8 cellular contexts compared by ENCODE assay signal in the genomic region with DNA sequence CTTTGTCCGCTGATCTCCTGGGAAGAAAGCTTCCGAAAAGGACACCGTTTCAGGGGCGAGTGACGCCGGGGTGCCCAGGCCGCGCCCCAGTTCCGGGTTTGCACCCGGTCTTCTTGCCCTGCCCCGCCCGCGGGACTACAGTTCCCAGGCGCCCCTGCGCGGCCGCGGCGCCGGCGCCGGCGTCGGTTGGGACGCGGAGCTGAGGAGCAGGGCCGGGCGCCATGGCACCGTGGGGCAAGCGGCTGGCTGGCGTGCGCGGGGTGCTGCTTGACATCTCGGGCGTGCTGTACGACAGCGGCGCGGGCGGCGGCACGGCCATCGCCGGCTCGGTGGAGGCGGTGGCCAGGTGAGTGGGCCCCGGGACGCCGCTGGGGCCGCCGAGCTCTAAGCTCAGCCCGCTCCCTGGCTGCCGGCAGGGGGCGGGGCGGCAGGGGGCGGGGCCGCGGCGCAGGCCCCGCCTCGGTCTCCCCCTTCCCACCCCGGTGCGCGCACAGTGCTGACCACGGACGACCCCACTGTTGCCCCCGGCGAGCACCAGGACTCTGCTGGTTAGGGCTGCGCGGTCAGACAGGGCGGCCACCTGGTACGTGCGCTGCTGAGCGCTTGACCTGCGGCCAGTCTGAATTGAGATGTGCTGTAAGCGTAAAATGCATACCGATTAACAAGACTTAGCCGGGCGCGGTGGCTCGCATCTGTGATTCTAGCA. TPM values are rescaled to one million over a fixed set of nuclear protein-coding genes. Genes with fewer than 3 reads are reported as not detected.
DNase-seq lines count a peak whose midpoint lies in the region; ATAC-seq and TF ChIP-seq lines count a peak whose summit lies in the region.

A gene with protein sequence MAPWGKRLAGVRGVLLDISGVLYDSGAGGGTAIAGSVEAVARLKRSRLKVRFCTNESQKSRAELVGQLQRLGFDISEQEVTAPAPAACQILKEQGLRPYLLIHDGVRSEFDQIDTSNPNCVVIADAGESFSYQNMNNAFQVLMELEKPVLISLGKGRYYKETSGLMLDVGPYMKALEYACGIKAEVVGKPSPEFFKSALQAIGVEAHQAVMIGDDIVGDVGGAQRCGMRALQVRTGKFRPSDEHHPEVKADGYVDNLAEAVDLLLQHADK (plus strand): TSS at position 182 of the 706 bp plus-strand sequence. CDS start 40 bp downstream, at position 222.

- peaks cover 2% of the 10 kb centered on the region for H3K27me3 Mint-ChIP-seq in chondrocyte (ENCODE audit: low read depth)

- H3K4me3 ChIP-seq in AG04449 (ENCODE audit: low read depth, low read length), result peak within 1 kb of the TSS; percentile 81

- H3K4me1 Mint-ChIP-seq in chondrocyte (ENCODE audit: low read depth), result peaks cover 16% of the 10 kb centered on the region

- no peaks in the 10 kb centered on the region for H3K36me3 Mint-ChIP-seq in chondrocyte (ENCODE audit: low read depth)

- peak; percentile 46 for TF ChIP-seq POLR2A in GM18526 (IDR thresholded peaks at IDR 0.05; ENCODE audit: extremely low read depth, insufficient read length)

- DNase-seq in AG04449 (ENCODE audit: low read depth, low spot score) (no peak), NCI-H2227 treated with DMSO at 0.1 percent for 48 hours (lab: John Stamatoyannopoulos, UW) (peak; percentile 61), chondrocyte (ENCODE audit: low spot score) (no peak), left colon (peak; percentile 86 to 92)
- DNase-seq in activated CD4-positive, alpha-beta T cell treated with anti-CD3 and anti-CD28 coated beads for 1 hour, result peak; percentile 76
- peak; percentile 60 to 84 (median 76) for DNase-seq in stimulated activated CD4-positive, alpha-beta T cell treated with anti-CD3 and anti-CD28 coated beads, Interleukin-1b, Interleukin-23, amount 100 ng/mL, for 24 hours (ENCODE audit: low read depth in 4 of 4, low spot score in 1 of 4)

- no peaks in the 10 kb centered on the region for H3K9me3 Mint-ChIP-seq in chondrocyte (ENCODE audit: low read depth)

- peak within 1 kb of the TSS; percentile 87 for H3K4me3 Mint-ChIP-seq in chondrocyte (ENCODE audit: unreplicated experiment)

- TF ChIP-seq CTCF in AG04449 (IDR thresholded peaks at IDR 0.05; ENCODE audit: insufficient read depth, low read length, missing control alignments) (no peak), chondrocyte (IDR thresholded peaks at IDR 0.05) (peak; percentile 78)

- intact Hi-C loops in left colon (cut with DNase I, micrococcal nuclease), result no loop called here

- CTCF ChIA-PET in AG04449 (lab: Yijun Ruan, JAX), result interaction anchor here (0.7 to 1.4 kb wide), 5 partner anchors 26 to 283 kb away, joined by 3 to 4 read pairs (median 3); no protein-coding TSS in a partner anchor

- POLR2A ChIA-PET in AG04449 (lab: Yijun Ruan, JAX), result interaction anchor here (0.5 to 0.8 kb wide), 2 partner anchors 43 to 1366 kb away, joined by 3 to 5 read pairs; a partner anchor contains a TSS

- peak within 1 kb of the TSS; percentile 79 for H3K27ac Mint-ChIP-seq in chondrocyte (ENCODE audit: unreplicated experiment)

- peak; percentile 51 for ATAC-seq in HG03060 (IDR thresholded peaks at IDR 0.05; ENCODE audit: low read depth, unreplicated experiment)
- peak; percentile 95 for ATAC-seq in left colon

RNA-seq across cellular contexts. Expression of the gene that starts here (rescaled TPM):
- total RNA-seq in chondrocyte (15.3 to 21.3 TPM (median 17.0 TPM) in 3 replicates), left colon (10 to 100 TPM; 26.1 to 29.8 TPM)

Comparison
In these comparisons a context has a peak if more than half of its experiments do, and no peak if none do; other contexts are left out.
1. DNase-seq: peak in NCI-H2227 treated with DMSO at 0.1 percent for 48 hours (single experiment), activated CD4-positive, alpha-beta T cell treated with anti-CD3 and anti-CD28 coated beads for 1 hour (single experiment), left colon (2 of 2) and stimulated activated CD4-positive, alpha-beta T cell treated with anti-CD3 and anti-CD28 coated beads, Interleukin-1b, Interleukin-23, amount 100 ng/mL, for 24 hours (4 of 4); none in AG04449 (single experiment) and chondrocyte (single experiment).